19 cellular contexts compared by ENCODE assay signal in genomic region chr10:78910886-78911285, GRCh38.
"Had no signal": no experiment of that assay in that cellular context is flagged by ENCODE, and none has a peak within 500 bp of the region (broad histone marks: within the 10 kb centered on the region; RNA-seq: fewer than 3 reads in every experiment).

No MANE protein-coding gene starts in this region.

- H3K27ac ChIP-seq: colonic mucosa, esophagus squamous epithelium, gastroesophageal sphincter, left lung, lower lobe of right lung, tibial nerve had no signal

- H3K36me3 Mint-ChIP-seq: immature natural killer cell; memory B cell; natural killer cell treated with Interleukin-12 subunit alpha and Interleukin-12 subunit beta and Interleukin-15 and Interleukin-18, amount 100 ng/mL, for 72 hours; stimulated activated memory B cell treated with anti-CD40 and anti-IgM and Interleukin-4, amounts not matched to agents 10 μg/mL and 1 μg/mL and 100 μg/mL, for 72 hours had no signal

- H3K4me3 Mint-ChIP-seq: immature natural killer cell; memory B cell; natural killer cell treated with Interleukin-12 subunit alpha and Interleukin-12 subunit beta and Interleukin-15 and Interleukin-18, amount 100 ng/mL, for 72 hours; stimulated activated memory B cell treated with anti-CD40 and anti-IgM and Interleukin-4, amounts not matched to agents 10 μg/mL and 1 μg/mL and 100 μg/mL, for 72 hours; stimulated activated naive CD8-positive, alpha-beta T cell treated with anti-CD3 and anti-CD28 coated beads, Interleukin-15, Interleukin-2, amounts not matched to agents 100 ng/mL and 50 ng/mL, for 24 hours had no signal

- H3K4me3 ChIP-seq: colonic mucosa, esophagus squamous epithelium, gastroesophageal sphincter, left lung, lower lobe of right lung, smooth muscle cell, tibial nerve had no signal

- H3K27me3 Mint-ChIP-seq: natural killer cell treated with Interleukin-12 subunit alpha and Interleukin-12 subunit beta and Interleukin-15 and Interleukin-18, amount 100 ng/mL, for 72 hours; stimulated activated naive CD8-positive, alpha-beta T cell treated with anti-CD3 and anti-CD28 coated beads, Interleukin-15, Interleukin-2, amounts not matched to agents 100 ng/mL and 50 ng/mL, for 24 hours had no signal

- H3K4me1 ChIP-seq: left lung had no signal

- H3K4me1 Mint-ChIP-seq: immature natural killer cell; stimulated activated memory B cell treated with anti-CD40 and anti-IgM and Interleukin-4, amounts not matched to agents 10 μg/mL and 1 μg/mL and 100 μg/mL, for 72 hours had no signal

- H3K9me3 ChIP-seq: colonic mucosa, esophagus squamous epithelium, gastroesophageal sphincter, left lung, lower lobe of right lung, tibial nerve had no signal

- DNase-seq: colonic mucosa; dermis blood vessel endothelial cell; esophagus squamous epithelium; foreskin fibroblast; glutamatergic neuron; immature natural killer cell; lower lobe of right lung; midbrain; stimulated activated CD4-positive, alpha-beta T cell treated with anti-CD3 and anti-CD28 coated beads, Interleukin-4, amount 100 ng/mL, for 1 hour; stimulated activated CD8-positive, alpha-beta memory T cell treated with anti-CD3 and anti-CD28 coated beads, Interleukin-4, amount 100 ng/mL, for 48 hours had no signal

- H3K27me3 ChIP-seq: colonic mucosa, gastroesophageal sphincter, left lung, tibial nerve had no signal

- H3K27ac Mint-ChIP-seq: immature natural killer cell; memory B cell; natural killer cell treated with Interleukin-12 subunit alpha and Interleukin-12 subunit beta and Interleukin-15 and Interleukin-18, amount 100 ng/mL, for 72 hours; stimulated activated memory B cell treated with anti-CD40 and anti-IgM and Interleukin-4, amounts not matched to agents 10 μg/mL and 1 μg/mL and 100 μg/mL, for 72 hours; stimulated activated naive CD8-positive, alpha-beta T cell treated with anti-CD3 and anti-CD28 coated beads, Interleukin-15, Interleukin-2, amounts not matched to agents 100 ng/mL and 50 ng/mL, for 24 hours had no signal

- ATAC-seq: gastroesophageal sphincter; natural killer cell treated with Interleukin-12 subunit alpha and Interleukin-12 subunit beta and Interleukin-15 and Interleukin-18, amount 100 ng/mL, for 72 hours; stimulated activated memory B cell treated with anti-CD40 and anti-IgM and Interleukin-4, amounts not matched to agents 10 μg/mL and 1 μg/mL and 100 μg/mL, for 72 hours had no signal

- FAIRE-seq: keratinocyte had no signal

- H3K36me3 ChIP-seq: colonic mucosa, esophagus squamous epithelium, gastroesophageal sphincter, left lung, lower lobe of right lung, tibial nerve had no signal

- H3K9me3 Mint-ChIP-seq: immature natural killer cell; memory B cell; natural killer cell treated with Interleukin-12 subunit alpha and Interleukin-12 subunit beta and Interleukin-15 and Interleukin-18, amount 100 ng/mL, for 72 hours; stimulated activated memory B cell treated with anti-CD40 and anti-IgM and Interleukin-4, amounts not matched to agents 10 μg/mL and 1 μg/mL and 100 μg/mL, for 72 hours; stimulated activated naive CD8-positive, alpha-beta T cell treated with anti-CD3 and anti-CD28 coated beads, Interleukin-15, Interleukin-2, amounts not matched to agents 100 ng/mL and 50 ng/mL, for 24 hours had no signal

- H3K4me2 ChIP-seq: smooth muscle cell had no signal
